ENCODE assay signal across 19 cellular contexts in the genomic region with DNA sequence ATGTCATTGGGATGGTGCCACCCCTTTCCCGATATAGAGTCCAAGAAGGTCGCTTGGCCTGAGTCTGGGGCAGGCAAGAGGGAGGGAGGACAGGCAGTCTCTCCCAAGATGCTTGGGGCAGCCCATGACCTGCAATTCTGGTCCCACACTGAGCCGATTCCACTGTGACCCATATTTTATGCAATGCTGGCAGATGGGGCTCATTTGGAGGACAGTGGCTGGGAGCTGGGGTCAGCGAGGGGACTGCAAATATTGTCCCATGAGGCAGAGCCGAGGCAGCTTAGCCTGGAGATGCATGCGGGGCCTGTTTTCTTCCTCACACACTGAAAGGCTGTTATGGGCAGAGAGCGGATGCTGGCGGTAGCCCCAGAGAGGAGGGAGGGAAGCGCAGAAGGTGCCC.
DNase-seq lines count a peak whose midpoint lies in the region; ATAC-seq, FAIRE-seq and TF ChIP-seq lines count a peak whose summit lies in the region.
"Had no signal": no experiment of that assay in that cellular context is flagged by ENCODE, and none has a peak within 500 bp of the region (broad histone marks: within the 10 kb centered on the region; RNA-seq: fewer than 3 reads in every experiment).

No MANE protein-coding gene starts in this region.

- intact Hi-C loops in kidney (cut with DNase I) (no loop called here), pancreas (cut with DNase I) (no loop called here)

- H3K36me3 ChIP-seq in kidney (ENCODE audit: control insufficient read depth in 1 of 2, insufficient read depth in 2 of 2, low read length in 2 of 2) (no peaks in the 10 kb centered on the region), pancreas (no peaks in the 10 kb centered on the region)
- H3K36me3 ChIP-seq: HAP-1 had no signal

- WGBS in pancreas, 2 donors = 56 to 58% methylated on average over 9 of the region's 9 CpGs

- no peak for FAIRE-seq in kidney (lab: Jason Lieb, UNC)
- no peak for FAIRE-seq in pancreas (lab: Jason Lieb, UNC)
- FAIRE-seq: A549, D721Med, HepG2 had no signal

- no peaks in the 10 kb centered on the region for H3K36me3 Mint-ChIP-seq in stimulated activated naive B cell treated with anti-CD40 and anti-IgM and Interleukin-4, amounts not matched to agents 10 μg/mL and 1 μg/mL and 100 μg/mL, for 72 hours
- H3K36me3 Mint-ChIP-seq: IgD-negative memory B cell had no signal

- TF ChIP-seq CTCF in kidney (IDR thresholded peaks at IDR 0.05; ENCODE audit: borderline replicate concordance, extremely low read depth, insufficient read depth) (no peak), pancreas (IDR thresholded peaks at IDR 0.05) (no peak)

- no peaks in the 10 kb centered on the region for H3K4me1 ChIP-seq in kidney (ENCODE audit: control insufficient read depth in 1 of 2, insufficient read depth in 1 of 2, low read depth in 1 of 2, low read length in 2 of 2)
- no peaks in the 10 kb centered on the region for H3K4me1 ChIP-seq in pancreas
- H3K4me1 ChIP-seq: A549, Caco-2, HAP-1 had no signal

- peaks cover 0 to 6% of the 10 kb centered on the region in 2 donors for H3K27me3 Mint-ChIP-seq in stimulated activated naive B cell treated with anti-CD40 and anti-IgM and Interleukin-4, amounts not matched to agents 10 μg/mL and 1 μg/mL and 100 μg/mL, for 72 hours
- H3K27me3 Mint-ChIP-seq: IgD-negative memory B cell had no signal

- no peak overlapping the region for H3K9ac ChIP-seq in kidney (ENCODE audit: low read length in 2 of 2)

- no peak overlapping the region for H3K27ac ChIP-seq in kidney (ENCODE audit: low read depth in 2 of 2, low read length in 2 of 2)
- no peak overlapping the region for H3K27ac ChIP-seq in pancreas
- H3K27ac ChIP-seq: 22Rv1, A549, C4-2B had no signal

- ATAC-seq in stimulated activated naive B cell treated with anti-CD40 and anti-IgM and Interleukin-4, amounts not matched to agents 10 μg/mL and 1 μg/mL and 100 μg/mL, for 72 hours (replicated peaks) = no peak
- no peak for ATAC-seq in GM21723 (IDR thresholded peaks at IDR 0.05; ENCODE audit: unreplicated experiment)
- no peak for ATAC-seq in pancreas
- ATAC-seq: A549, HepG2 had no signal

- H3K4me1 Mint-ChIP-seq in stimulated activated naive B cell treated with anti-CD40 and anti-IgM and Interleukin-4, amounts not matched to agents 10 μg/mL and 1 μg/mL and 100 μg/mL, for 72 hours = peaks cover 18 to 22% of the 10 kb centered on the region in 2 donors

- in situ Hi-C loops in G401 (cut with HindIII; ENCODE audit: low sequenced_read_pairs) = no loop called here

- H3K27ac Mint-ChIP-seq in stimulated activated naive B cell treated with anti-CD40 and anti-IgM and Interleukin-4, amounts not matched to agents 10 μg/mL and 1 μg/mL and 100 μg/mL, for 72 hours = peak overlapping the region; percentile 56
- H3K27ac Mint-ChIP-seq: CD4-positive, alpha-beta T cell had no signal

- peak; percentile 22 for DNase-seq in G401 (ENCODE audit: low spot score)
- peak; percentile 8 for DNase-seq in cerebellar cortex (ENCODE audit: low spot score)
- peak; percentile 85 for DNase-seq in kidney
- no peak for DNase-seq in stimulated activated naive B cell treated with anti-CD40 and anti-IgM and Interleukin-4, amounts not matched to agents 10 μg/mL and 1 μg/mL and 100 μg/mL, for 72 hours
- no peak for DNase-seq in activated T-cell treated with anti-CD3 and anti-CD28 coated beads, Interleukin-2, amount 50 U/mL, for 1 hour
- DNase-seq in pancreas = no peak
- DNase-seq: AML-193; Caco-2; CD4-positive, alpha-beta T cell; GDM1; KBM-7 had no signal

- H3K9me3 Mint-ChIP-seq in stimulated activated naive B cell treated with anti-CD40 and anti-IgM and Interleukin-4, amounts not matched to agents 10 μg/mL and 1 μg/mL and 100 μg/mL, for 72 hours = no peaks in the 10 kb centered on the region
- H3K9me3 Mint-ChIP-seq: CD4-positive, alpha-beta T cell; IgD-negative memory B cell had no signal

- H3K4me3 ChIP-seq in kidney (ENCODE audit: low read length in 2 of 2) (no peak overlapping the region), pancreas (no peak overlapping the region)
- H3K4me3 ChIP-seq: A549, HAP-1 had no signal

- H3K27me3 ChIP-seq in pancreas = no peaks in the 10 kb centered on the region

- H3K9me3 ChIP-seq in kidney (ENCODE audit: control insufficient read depth in 1 of 2, low read length in 2 of 2) = no peaks in the 10 kb centered on the region
- H3K9me3 ChIP-seq in pancreas = no peaks in the 10 kb centered on the region
- H3K9me3 ChIP-seq: A549, Caco-2, HAP-1 had no signal

- no peak overlapping the region for H3K4me3 Mint-ChIP-seq in stimulated activated naive B cell treated with anti-CD40 and anti-IgM and Interleukin-4, amounts not matched to agents 10 μg/mL and 1 μg/mL and 100 μg/mL, for 72 hours
- H3K4me3 Mint-ChIP-seq: CD4-positive, alpha-beta T cell; IgD-negative memory B cell had no signal

Comparison
In these comparisons a context has a peak if more than half of its experiments do, and no peak if none do; other contexts are left out.
1. DNase-seq: peak in G401 (single experiment), cerebellar cortex (single experiment) and kidney (single experiment); none in stimulated activated naive B cell treated with anti-CD40 and anti-IgM and Interleukin-4, amounts not matched to agents 10 μg/mL and 1 μg/mL and 100 μg/mL, for 72 hours (single experiment), activated T-cell treated with anti-CD3 and anti-CD28 coated beads, Interleukin-2, amount 50 U/mL, for 1 hour (single experiment) and pancreas (0 of 6).